ENCODE assay signal across 11 cellular contexts in genomic region chr7:150753826-150754603, GRCh38. TPM values are rescaled to one million over a fixed set of nuclear protein-coding genes. Genes with fewer than 3 reads are reported as not detected.
DNase-seq lines count a peak whose midpoint lies in the region; ATAC-seq and TF ChIP-seq lines count a peak whose summit lies in the region.
"Had no signal": no experiment of that assay in that cellular context is flagged by ENCODE, and none has a peak within 500 bp of the region (broad histone marks: within the 10 kb centered on the region; RNA-seq: fewer than 3 reads in every experiment).

No MANE protein-coding gene starts in this region.

- H3K79me2 ChIP-seq in mesendoderm (ENCODE audit: control insufficient read depth, insufficient read depth, low read length) = no peaks in the 10 kb centered on the region

- WGBS in mesendoderm (ENCODE audit: extremely low coverage, insufficient coverage, low lambda C conversion rate) = no CpG with 5 or more reads among the region's 3 CpGs

- peak; percentile 26; the same call in 1 of the 2 replicates for TF ChIP-seq CTCF in WTC11 (IDR thresholded peaks at IDR 0.05)

- no peak overlapping the region for H3K23ac ChIP-seq in mesendoderm (ENCODE audit: low read length)

- no peak overlapping the region for H2BK15ac ChIP-seq in mesendoderm (replicated peaks; ENCODE audit: low read depth)

- H3K4me2 ChIP-seq in mesendoderm (ENCODE audit: low read length) = no peak overlapping the region

- H3K4me1 ChIP-seq in mesendoderm (ENCODE audit: control insufficient read depth, low read depth, low read length) = no peaks in the 10 kb centered on the region

- H3K4me1 Mint-ChIP-seq in WTC11 = no peaks in the 10 kb centered on the region

- ATAC-seq in WTC11 (peak; percentile 71), HG02840 (IDR thresholded peaks at IDR 0.05; ENCODE audit: low FRiP score, unreplicated experiment) (no peak), GM19035 (IDR thresholded peaks at IDR 0.05; ENCODE audit: unreplicated experiment) (no peak)

- no peak overlapping the region for H2BK5ac ChIP-seq in mesendoderm (ENCODE audit: low read length)

- H3K27ac ChIP-seq in mesendoderm (ENCODE audit: low read depth, low read length) = no peak overlapping the region
- H3K27ac ChIP-seq: neutrophil had no signal

- H4K8ac ChIP-seq in mesendoderm (ENCODE audit: low read depth, low read length) = no peak overlapping the region

- H3K27me3 ChIP-seq in mesendoderm (ENCODE audit: insufficient read depth, low read length, poor library complexity) = peaks cover 1% of the 10 kb centered on the region

- no peak overlapping the region for H3K4me3 ChIP-seq in mesendoderm (ENCODE audit: low read length)

- no peak overlapping the region for H3K56ac ChIP-seq in mesendoderm (ENCODE audit: low read length)

- no peak overlapping the region for H2BK120ac ChIP-seq in mesendoderm (ENCODE audit: low read depth, low read length)

- no peak overlapping the region for H3K27ac Mint-ChIP-seq in WTC11
- H3K27ac Mint-ChIP-seq: activated B cell treated with CpG ODN at 0.5 μM for 24 hours had no signal

- no peaks in the 10 kb centered on the region for H3K36me3 Mint-ChIP-seq in WTC11

- no peak overlapping the region for H4K5ac ChIP-seq in mesendoderm (ENCODE audit: low read length)

- DNase-seq in NCI-H345 (lab: John Stamatoyannopoulos, UW) (peak; percentile 21), NCI-H345 treated with DMSO at 0.1 percent for 48 hours (lab: John Stamatoyannopoulos, UW; ENCODE audit: unreplicated experiment) (no peak), HT-29 (ENCODE audit: low spot score) (peak; percentile 23), WTC11 (ENCODE audit: low spot score) (no peak), mesendoderm (peak; percentile 48)
- DNase-seq in activated CD8-positive, alpha-beta memory T cell treated with anti-CD3 and anti-CD28 coated beads for 24 hours = no peak
- DNase-seq: activated B cell treated with CpG ODN at 0.5 μM for 24 hours had no signal

- H3K18ac ChIP-seq in mesendoderm (ENCODE audit: low read length) = no peak overlapping the region

- H3K4ac ChIP-seq in mesendoderm (ENCODE audit: low read depth, low read length) = no peak overlapping the region

- H3K27me3 Mint-ChIP-seq in WTC11 (ENCODE audit: low read depth) = peaks cover 77% of the 10 kb centered on the region

- CTCF ChIA-PET in WTC11 (lab: Charles Lee) = interaction anchor here (0.6 to 1.8 kb wide), 6 partner anchors 11 to 332 kb away, joined by 3 to 7 read pairs (median 3); no protein-coding TSS in a partner anchor

- no peak overlapping the region for H3K4me3 Mint-ChIP-seq in WTC11
- H3K4me3 Mint-ChIP-seq: activated B cell treated with CpG ODN at 0.5 μM for 24 hours had no signal

- H2AK5ac ChIP-seq in mesendoderm (ENCODE audit: low read length) = no peak overlapping the region

- no peaks in the 10 kb centered on the region for H3K36me3 ChIP-seq in mesendoderm (ENCODE audit: control insufficient read depth, insufficient read depth, low read length)
- H3K36me3 ChIP-seq: neutrophil had no signal

- H3K9ac ChIP-seq in mesendoderm (ENCODE audit: low read length) = no peak overlapping the region

- no peaks in the 10 kb centered on the region for H3K79me1 ChIP-seq in mesendoderm (ENCODE audit: low read length)

- POLR2A ChIA-PET in WTC11 (lab: Charles Lee) = no interaction called here

- H3K9me3 Mint-ChIP-seq in WTC11 = no peaks in the 10 kb centered on the region
- H3K9me3 Mint-ChIP-seq: activated B cell treated with CpG ODN at 0.5 μM for 24 hours had no signal

TF ChIP-seq in WTC11, 78 proteins besides CTCF, POLR2A, EP300 and RAD21:
- TF ChIP-seq GRHL2 (CRISPR knock-in tag; IDR thresholded peaks at IDR 0.05; ENCODE audit: insufficient replicate concordance, severe bottlenecking) (no peak), ZNF232 (CRISPR knock-in tag; IDR thresholded peaks at IDR 0.05) (no peak), TCF7 (CRISPR knock-in tag; IDR thresholded peaks at IDR 0.05; ENCODE audit: low read depth) (no peak), ZNF416 (CRISPR knock-in tag; IDR thresholded peaks at IDR 0.05) (no peak), GABPB1 (CRISPR knock-in tag; IDR thresholded peaks at IDR 0.05) (no peak)
- TF ChIP-seq, protein P1, sequence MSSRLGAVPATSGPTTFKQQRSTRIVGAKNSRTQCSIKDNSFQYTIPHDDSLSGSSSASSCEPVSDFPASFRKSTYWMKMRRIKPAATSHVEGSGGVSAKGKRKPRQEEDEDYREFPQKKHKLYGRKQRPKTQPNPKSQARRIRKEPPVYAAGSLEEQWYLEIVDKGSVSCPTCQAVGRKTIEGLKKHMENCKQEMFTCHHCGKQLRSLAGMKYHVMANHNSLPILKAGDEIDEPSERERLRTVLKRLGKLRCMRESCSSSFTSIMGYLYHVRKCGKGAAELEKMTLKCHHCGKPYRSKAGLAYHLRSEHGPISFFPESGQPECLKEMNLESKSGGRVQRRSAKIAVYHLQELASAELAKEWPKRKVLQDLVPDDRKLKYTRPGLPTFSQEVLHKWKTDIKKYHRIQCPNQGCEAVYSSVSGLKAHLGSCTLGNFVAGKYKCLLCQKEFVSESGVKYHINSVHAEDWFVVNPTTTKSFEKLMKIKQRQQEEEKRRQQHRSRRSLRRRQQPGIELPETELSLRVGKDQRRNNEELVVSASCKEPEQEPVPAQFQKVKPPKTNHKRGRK (CRISPR knock-in tag; IDR thresholded peaks at IDR 0.05; ENCODE audit: borderline replicate concordance) = 0 out of 2 replicates have a peak, but pooled peaks have one; percentile 29
- TF ChIP-seq, protein P2, sequence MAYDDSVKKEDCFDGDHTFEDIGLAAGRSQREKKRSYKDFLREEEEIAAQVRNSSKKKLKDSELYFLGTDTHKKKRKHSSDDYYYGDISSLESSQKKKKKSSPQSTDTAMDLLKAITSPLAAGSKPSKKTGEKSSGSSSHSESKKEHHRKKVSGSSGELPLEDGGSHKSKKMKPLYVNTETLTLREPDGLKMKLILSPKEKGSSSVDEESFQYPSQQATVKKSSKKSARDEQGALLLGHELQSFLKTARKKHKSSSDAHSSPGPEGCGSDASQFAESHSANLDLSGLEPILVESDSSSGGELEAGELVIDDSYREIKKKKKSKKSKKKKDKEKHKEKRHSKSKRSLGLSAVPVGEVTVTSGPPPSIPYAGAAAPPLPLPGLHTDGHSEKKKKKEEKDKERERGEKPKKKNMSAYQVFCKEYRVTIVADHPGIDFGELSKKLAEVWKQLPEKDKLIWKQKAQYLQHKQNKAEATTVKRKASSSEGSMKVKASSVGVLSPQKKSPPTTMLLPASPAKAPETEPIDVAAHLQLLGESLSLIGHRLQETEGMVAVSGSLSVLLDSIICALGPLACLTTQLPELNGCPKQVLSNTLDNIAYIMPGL (CRISPR knock-in tag; IDR thresholded peaks at IDR 0.05) = no peak

RNA-seq across cellular contexts. Expression of gene GIMAP5, which starts 16.8 kb away (rescaled TPM):
- total RNA-seq in HT-29 (2014; rRNA removed; shearing (Covaris generic)) = not detected in 2 replicates
- total RNA-seq in WTC11 (2021) = 0.24 to 0.46 TPM (median 0.39 TPM) in 3 replicates
- not detected for polyA plus RNA-seq in mesendoderm (2013, experiment 1 of 2)
- not detected for polyA plus RNA-seq in mesendoderm (2013, experiment 2 of 2)
- polyA plus RNA-seq: BJ had no signal

RNA-seq across cellular contexts. Expression of gene GIMAP1, which starts 37.6 kb away (rescaled TPM):
- total RNA-seq in HT-29 (2014; rRNA removed; shearing (Covaris generic)) = not detected in 2 replicates
- 0.05 to 0.09 TPM in 2 of 3 replicates, not detected in the other for total RNA-seq in WTC11 (2021)
- polyA plus RNA-seq in mesendoderm (2013, experiment 1 of 2) = not detected
- polyA plus RNA-seq in mesendoderm (2013, experiment 2 of 2) = not detected
- polyA plus RNA-seq: BJ had no signal

RNA-seq across cellular contexts. Expression of gene TMEM176B, which starts 46.1 kb away (rescaled TPM):
- 1.0 and 2.0 TPM in 2 replicates for total RNA-seq in HT-29 (2014; rRNA removed; shearing (Covaris generic))
- total RNA-seq in WTC11 (2021) = 1.0 to 1.6 TPM (median 1.3 TPM) in 3 replicates
- 0.29 TPM for polyA plus RNA-seq in mesendoderm (2013, experiment 1 of 2)
- 0.28 TPM for polyA plus RNA-seq in mesendoderm (2013, experiment 2 of 2)
- polyA plus RNA-seq: BJ had no signal

RNA-seq across cellular contexts. Expression of gene TMEM176A, which starts 46.6 kb away (rescaled TPM):
- 0.39 and 0.79 TPM in 2 replicates for total RNA-seq in HT-29 (2014; rRNA removed; shearing (Covaris generic))
- 0.30 to 0.74 TPM (median 0.64 TPM) in 3 replicates for total RNA-seq in WTC11 (2021)
- polyA plus RNA-seq in mesendoderm (2013, experiment 1 of 2) = 0.25 TPM
- 0.14 TPM for polyA plus RNA-seq in mesendoderm (2013, experiment 2 of 2)
- total RNA-seq: activated B cell treated with CpG ODN at 0.5 μM for 24 hours had no signal
- polyA plus RNA-seq: BJ had no signal

Comparison
In these comparisons a context has a peak if more than half of its experiments do, and no peak if none do; other contexts are left out.
1. DNase-seq: peak in NCI-H345 (single experiment), HT-29 (single experiment) and mesendoderm (single experiment); none in NCI-H345 treated with DMSO at 0.1 percent for 48 hours (single experiment), WTC11 (single experiment) and activated CD8-positive, alpha-beta memory T cell treated with anti-CD3 and anti-CD28 coated beads for 24 hours (single experiment).